ENCODE assay signal across 9 cellular contexts in the genomic region with DNA sequence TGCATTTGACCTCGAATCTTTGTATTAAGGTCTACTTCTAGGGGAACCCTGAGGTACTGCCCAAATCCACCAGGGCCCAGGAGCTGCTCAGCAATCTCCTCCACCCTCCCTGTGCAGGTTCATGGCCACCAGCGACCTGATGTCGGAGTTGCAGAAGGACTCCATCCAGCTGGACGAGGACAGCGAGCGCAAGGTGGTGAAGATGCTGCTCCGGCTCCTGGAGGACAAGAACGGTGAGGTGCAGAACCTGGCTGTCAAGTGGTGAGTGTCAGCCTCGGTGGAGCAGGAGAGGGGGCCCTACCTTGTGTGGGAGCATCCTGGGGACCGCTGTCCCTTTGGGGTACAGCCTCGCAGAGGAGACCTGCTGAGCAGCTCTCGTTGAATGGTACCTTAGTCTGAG. TPM values are rescaled to one million over a fixed set of nuclear protein-coding genes. Genes with fewer than 3 reads are reported as not detected.
"Had no signal": no experiment of that assay in that cellular context is flagged by ENCODE, and none has a peak within 500 bp of the region (broad histone marks: within the 10 kb centered on the region; RNA-seq: fewer than 3 reads in every experiment).

No MANE protein-coding gene starts in this region.

- H3K9me3 ChIP-seq: HAP-1 had no signal

- ATAC-seq: HCT116, K562 had no signal

- H3K27ac Mint-ChIP-seq: HFFc6 had no signal

- H3K4me1 ChIP-seq: HAP-1 had no signal

- H3K4me3 Mint-ChIP-seq: HFFc6 had no signal

- H3K4me3 ChIP-seq: GM23248, HAP-1, K562 had no signal

- DNase-seq: GM23248, GOT3, H7, HFFc6, IMR-90 had no signal

- H3K9me3 Mint-ChIP-seq: HFFc6 had no signal

- H3K27ac ChIP-seq: GM23248 had no signal

RNA-seq across cellular contexts. Expression of a gene that starts 6.9 kb away (rescaled TPM):
- total RNA-seq: HT-29 had no signal

RNA-seq across cellular contexts. Expression of a gene that starts 44.3 kb away (rescaled TPM):
- total RNA-seq: GM23248, H7, HT-29, IMR-90, K562 had no signal
- polyA plus RNA-seq: GM23248 had no signal
